Comparison of ENCODE assay signal across 15 cellular contexts in the genomic region with DNA sequence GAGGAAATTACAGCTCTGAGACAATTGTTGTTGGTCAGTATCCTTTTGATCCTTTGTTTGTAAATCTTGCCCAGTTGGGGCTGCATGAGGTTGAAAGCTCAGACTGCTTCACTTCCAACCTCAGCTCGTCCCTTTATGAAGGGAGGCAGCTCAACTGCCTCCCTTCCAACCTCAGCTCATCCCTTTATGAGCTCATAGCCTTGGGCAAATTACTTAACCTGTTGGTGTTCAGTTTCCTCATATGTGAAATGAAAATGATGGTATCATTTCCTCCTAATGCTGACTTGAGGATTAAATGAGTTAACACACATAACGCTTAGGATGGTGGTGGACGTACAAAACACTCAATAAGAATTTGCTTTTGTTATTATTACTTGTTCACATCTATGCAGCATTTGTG.
"Had no signal": no experiment of that assay in that cellular context is flagged by ENCODE, and none has a peak within 500 bp of the region (broad histone marks: within the 10 kb centered on the region; RNA-seq: fewer than 3 reads in every experiment).

No MANE protein-coding gene starts in this region.

- H3K4me1 ChIP-seq: uterus had no signal

- H3K36me3 ChIP-seq: cardiac muscle cell, transverse colon, uterus had no signal

- DNase-seq: activated CD4-positive, alpha-beta T cell treated with anti-CD3 and anti-CD28 coated beads for 36 hours; activated CD4-positive, alpha-beta T cell treated with anti-CD3 and anti-CD28 coated beads, Interleukin-2, amount 50 U/mL, for 48 hours; activated gamma-delta T cell; dorsolateral prefrontal cortex; glutamatergic neuron; mesendoderm; naive thymus-derived CD8-positive, alpha-beta T cell; stimulated activated CD4-positive, alpha-beta T cell treated with anti-CD3 and anti-CD28 coated beads, Interleukin-2, amount 100 ng/mL, for 24 hours; T-cell; transverse colon; uterus had no signal

- H3K4me3 ChIP-seq: cardiac muscle cell, dorsolateral prefrontal cortex, transverse colon, uterus had no signal

- H3K9me3 ChIP-seq: transverse colon, uterus had no signal

- ATAC-seq: activated CD4-positive, alpha-beta T cell treated with anti-CD3 and anti-CD28 coated beads for 36 hours; foreskin keratinocyte; naive thymus-derived CD8-positive, alpha-beta T cell; T-cell; WTC11 had no signal

- H3K27me3 ChIP-seq: cardiac muscle cell, dorsolateral prefrontal cortex, foreskin keratinocyte, transverse colon, uterus had no signal

- H3K27ac ChIP-seq: cardiac muscle cell, epithelial cell of prostate, foreskin keratinocyte, transverse colon, uterus had no signal
